18 cellular contexts compared by ENCODE assay signal in genomic region chr6:44176130-44176934, GRCh38. TPM values are rescaled to one million over a fixed set of nuclear protein-coding genes. Genes with fewer than 3 reads are reported as not detected.
DNase-seq lines count a peak whose midpoint lies in the region; ATAC-seq, FAIRE-seq and TF ChIP-seq lines count a peak whose summit lies in the region.
"Had no signal": no experiment of that assay in that cellular context is flagged by ENCODE, and none has a peak within 500 bp of the region (broad histone marks: within the 10 kb centered on the region; RNA-seq: fewer than 3 reads in every experiment).

No MANE protein-coding gene starts in this region.

- H3K9ac ChIP-seq in H1 (replicated peaks in 1 of 4; ENCODE audit: extremely low read depth in 1 of 4, low read depth in 3 of 4, low read length in 3 of 4) (no peak overlapping the region), subcutaneous abdominal adipose tissue (ENCODE audit: low read length in 5 of 5) (no peak overlapping the region)
- H3K9ac ChIP-seq: neural progenitor cell had no signal

- no peak overlapping the region for H3K14ac ChIP-seq in H1 (ENCODE audit: insufficient read length)

- CTCF ChIA-PET in H1 (lab: Charles Lee; ENCODE audit: partially characterized antibody) = interaction anchor here (0.8 to 10.8 kb wide), 7 partner anchors 10 to 161 kb away, joined by 3 to 287 read pairs (median 5); partner anchors contain the start of gene SLC29A1

- H2BK5ac ChIP-seq in H1 (ENCODE audit: low read depth, low read length) = 0 out of 2 replicates have a peak overlapping the region, but pooled peaks have one; percentile 54

- H3K27me3 ChIP-seq in right cardiac atrium (ENCODE audit: control insufficient read depth, insufficient read depth) (no peaks in the 10 kb centered on the region), H1 (replicated peaks in 1 of 4; ENCODE audit: control insufficient read depth in 3 of 4, extremely low read depth in 1 of 4, insufficient read depth in 3 of 4, low read length in 3 of 4) (no peaks in the 10 kb centered on the region), subcutaneous abdominal adipose tissue (ENCODE audit: control insufficient read depth in 5 of 5, insufficient read depth in 4 of 5, low read length in 5 of 5) (peaks cover 0 to 2% (median 0%) of the 10 kb centered on the region in 5 donors)
- H3K27me3 ChIP-seq: neural progenitor cell, sigmoid colon had no signal

- TF ChIP-seq RAD21 in H1 (IDR thresholded peaks at IDR 0.05 in 1 of 2, conservative IDR thresholded peaks at IDR 0.05 in 1 of 2; ENCODE audit: low read depth in 2 of 2, low read length in 2 of 2) = no peak

- ATAC-seq in Right ventricle myocardium inferior (no peak), right cardiac atrium (no peak)
- ATAC-seq: PC-3 had no signal

- no peak overlapping the region for H2AFZ ChIP-seq in H1 (ENCODE audit: low read length)
- H2AFZ ChIP-seq: neural progenitor cell had no signal

- H3K9me3 ChIP-seq in right cardiac atrium (ENCODE audit: control insufficient read depth, low read length) (no peaks in the 10 kb centered on the region), H1 (ENCODE audit: insufficient read depth in 2 of 2, low read depth in 1 of 2, low read length in 1 of 2) (no peaks in the 10 kb centered on the region), subcutaneous abdominal adipose tissue (ENCODE audit: control insufficient read depth in 5 of 5, low read length in 5 of 5) (no peaks in the 10 kb centered on the region)
- H3K9me3 ChIP-seq: sigmoid colon had no signal

- H4K20me1 ChIP-seq in H1 (replicated peaks in 1 of 2; ENCODE audit: control insufficient read depth in 1 of 2, insufficient read depth in 2 of 2, low read length in 2 of 2) = no peaks in the 10 kb centered on the region

- H3K23ac ChIP-seq in H1 (ENCODE audit: insufficient read length) = no peak overlapping the region

- FAIRE-seq in H1 (lab: Jason Lieb, UNC) = no peak

- peak overlapping the region; percentile 26 for H4K5ac ChIP-seq in H1 (ENCODE audit: insufficient read length, low read depth, low read length)

- H3K79me1 ChIP-seq in H1 (ENCODE audit: low read depth, low read length) = no peaks in the 10 kb centered on the region

- H2BK120ac ChIP-seq in H1 (replicated peaks; ENCODE audit: low read depth, low read length) = no peak overlapping the region

- H3K36me3 ChIP-seq in H1 (ENCODE audit: control insufficient read depth in 2 of 4, insufficient read depth in 4 of 4, low read length in 3 of 4) (no peaks in the 10 kb centered on the region), subcutaneous abdominal adipose tissue (ENCODE audit: control insufficient read depth in 5 of 5, insufficient read depth in 5 of 5, low read length in 5 of 5) (no peaks in the 10 kb centered on the region)
- H3K36me3 ChIP-seq: neural progenitor cell, sigmoid colon had no signal

- peak overlapping the region; percentile 31; the same call in 1 of the 2 replicates for H2BK15ac ChIP-seq in H1 (ENCODE audit: low read length)

- POLR2A ChIA-PET in H1 (lab: Charles Lee; ENCODE audit: partially characterized antibody) = interaction anchor here (0.6 to 4.8 kb wide), 7 partner anchors 11 to 76 kb away, joined by 3 to 28 read pairs (median 6); partner anchors contain the start of genes HSP90AB1 and MYMX

- 73% methylated on average over 18 of the region's 18 CpGs for WGBS in right cardiac atrium
- WGBS in H1 (ENCODE audit: extremely low coverage in 1 of 2, insufficient coverage in 1 of 2, insufficient read length in 1 of 2, insufficient replicate concordance in 2 of 2, low coverage in 1 of 2, low lambda C conversion rate in 2 of 2, missing lambda C conversion rate in 1 of 2), 2 experiments = 87% methylated on average over 17 of the region's 18 CpGs; no CpG with 5 or more reads in 1 of the 2 experiments

- TF ChIP-seq CTCF in NB4 (IDR thresholded peaks at IDR 0.05; ENCODE audit: low read depth, low read length) (no peak), H1 (IDR thresholded peaks at IDR 0.05; ENCODE audit: control extremely low read depth in 1 of 3, insufficient read depth in 1 of 3, low read depth in 1 of 3, low read length in 3 of 3) (no peak)

- no peak overlapping the region for H3K27ac ChIP-seq in right cardiac atrium (ENCODE audit: low read length)
- H3K27ac ChIP-seq in H1 (ENCODE audit: low read depth, low read length) = no peak overlapping the region
- peak overlapping the region; percentile 79 for H3K27ac ChIP-seq in subcutaneous abdominal adipose tissue (ENCODE audit: low read depth, low read length)
- H3K27ac ChIP-seq: neural progenitor cell, sigmoid colon had no signal

- no peaks in the 10 kb centered on the region for H3K79me2 ChIP-seq in H1 (ENCODE audit: control insufficient read depth in 1 of 2, insufficient read depth in 2 of 2, low read length in 2 of 2)

- H3K18ac ChIP-seq in H1 (ENCODE audit: extremely low read depth, low read length) = peak overlapping the region; percentile 32; the same call in 1 of the 2 replicates

- H3K23me2 ChIP-seq in H1 (ENCODE audit: low read depth, low read length) = peaks cover 3% of the 10 kb centered on the region; the same call in 1 of the 2 replicates

- TF ChIP-seq POLR2A in NB4 (IDR thresholded peaks at IDR 0.05; ENCODE audit: extremely low read depth, insufficient read length) = no peak
- no peak for TF ChIP-seq POLR2A in H1 (IDR thresholded peaks at IDR 0.05; ENCODE audit: control extremely low read depth in 1 of 2, low read depth in 2 of 2, low read length in 2 of 2)

- TF ChIP-seq EP300 in H1 (IDR thresholded peaks at IDR 0.05; ENCODE audit: borderline replicate concordance in 1 of 2, low read depth in 2 of 2, low read length in 2 of 2) = no peak

- H3K4me1 ChIP-seq in right cardiac atrium (ENCODE audit: control insufficient read depth, insufficient read depth, low read length) (peaks cover 5% of the 10 kb centered on the region), H1 (replicated peaks in 1 of 4; ENCODE audit: control insufficient read depth in 3 of 4, insufficient read depth in 4 of 4, low read length in 3 of 4) (peaks cover 0 to 12% (median 3%) of the 10 kb centered on the region in 4 experiments; a peak in 6 of 7 replicates), subcutaneous abdominal adipose tissue (ENCODE audit: control insufficient read depth in 5 of 5, insufficient read depth in 5 of 5, low read length in 5 of 5) (peaks cover 8 to 52% (median 43%) of the 10 kb centered on the region in 5 donors)
- H3K4me1 ChIP-seq: neural progenitor cell had no signal

- no peak overlapping the region for H3K4ac ChIP-seq in H1 (replicated peaks; ENCODE audit: insufficient read length, low read depth, low read length)

- H2BK12ac ChIP-seq in H1 (ENCODE audit: low read depth, low read length) = peak overlapping the region; percentile 70; the same call in 1 of the 2 replicates

- H3K4me3 ChIP-seq in right cardiac atrium (ENCODE audit: low read length) = no peak overlapping the region
- peak overlapping the region; percentile 38 for H3K4me3 ChIP-seq in NB4 (ENCODE audit: low read depth, low read length)
- H3K4me3 ChIP-seq in H1 (ENCODE audit: extremely low read depth in 1 of 4, insufficient read depth in 2 of 4, low read depth in 3 of 4, low read length in 4 of 4) = no peak overlapping the region
- H3K4me3 ChIP-seq in subcutaneous abdominal adipose tissue (ENCODE audit: low read depth in 1 of 5, low read length in 5 of 5) = peak overlapping the region in 4 of 5 donors; percentile 31 to 48 (median 35)
- H3K4me3 ChIP-seq: neural progenitor cell, sigmoid colon had no signal

- no peak overlapping the region for H3K4me2 ChIP-seq in H1 (ENCODE audit: insufficient read depth in 1 of 2, low read depth in 2 of 2, low read length in 2 of 2)
- H3K4me2 ChIP-seq: neural progenitor cell had no signal

- no peak overlapping the region for H2AK5ac ChIP-seq in H1 (ENCODE audit: low read depth, low read length)

- H4K91ac ChIP-seq in H1 (replicated peaks; ENCODE audit: insufficient read length, low read length) = peak overlapping the region; percentile 80

- H4K8ac ChIP-seq in H1 (ENCODE audit: extremely low read depth, insufficient read depth, low read length) = no peak overlapping the region; the same call in 1 of the 2 replicates

- no peak overlapping the region; the same call in 1 of the 2 replicates for H2BK20ac ChIP-seq in H1 (ENCODE audit: low read length)

- peak; percentile 66 for DNase-seq in Right ventricle myocardium inferior (ENCODE audit: missing footprints)
- DNase-seq in right cardiac atrium = no peak
- peak; percentile 86 for DNase-seq in NB4 (ENCODE audit: low read depth)
- DNase-seq in H1 (ENCODE audit: low read depth in 1 of 2, low spot score in 2 of 2) = no peak
- no peak for DNase-seq in hepatic stellate cell (ENCODE audit: low spot score)
- no peak for DNase-seq in NCI-H82 (lab: John Stamatoyannopoulos, UW)
- DNase-seq in NCI-H1105 treated with DMSO at 0.1 percent for 48 hours (lab: John Stamatoyannopoulos, UW) = no peak
- DNase-seq: activated CD4-positive, alpha-beta T cell treated with anti-CD3 and anti-CD28 coated beads for 4 hours; NCI-H1417; NCI-H446 treated with DMSO at 0.1 percent for 48 hours; PC-3; sigmoid colon; stimulated activated CD4-positive, alpha-beta T cell treated with anti-CD3 and anti-CD28 coated beads, Interleukin-4, amount 100 ng/mL, for 4 hours had no signal

- intact Hi-C loops in Right ventricle myocardium inferior (cut with DNase I) = no loop called here
- intact Hi-C loops in right cardiac atrium (cut with DNase I) = loop anchor here in 2 of 4 donors (5.0 to 10.0 kb wide), 3 partner anchors 41 to 158 kb away; partner anchors contain the start of genes AARS2 (in 1 of the 2) and MYMX (in 1 of the 2)

- H3K56ac ChIP-seq in H1 (replicated peaks; ENCODE audit: insufficient read length, low read depth, low read length) = no peak overlapping the region

RNA-seq across cellular contexts. Expression of gene CAPN11, which starts 17.7 kb away (rescaled TPM):
- total RNA-seq in Right ventricle myocardium inferior (0.27 TPM), right cardiac atrium (under 1 TPM in 1 of 4 donors, not detected in 3; 0.38 TPM)
- polyA plus RNA-seq in right cardiac atrium (0.27 TPM), H1 (2011; rRNA removed) (0.95 and 1.8 TPM in 2 replicates)
- 0.97 and 1.2 TPM in 2 replicates for total RNA-seq in H1 (2021; fragmentation: NEBNext Ultra II Directional; extraction: Animal tissue kit (Norgen Biotek cat#: 25700))
- polyA plus RNA-seq in H1 (2011; cell fraction: cytosol; rRNA removed) = 1.4 TPM
- 7.7 TPM for polyA plus RNA-seq in H1 (2011; cell fraction: nucleus; rRNA removed)
- 1.0 to 1.9 TPM (median 1.2 TPM) in 4 replicates for polyA plus RNA-seq in H1 (2012, experiment 1 of 2)
- polyA plus RNA-seq in H1 (2012, experiment 2 of 2) = 0.92 TPM
- 1.2 TPM for polyA plus RNA-seq in H1 (2013, experiment 1 of 2)
- 0.99 TPM for polyA plus RNA-seq in H1 (2013, experiment 2 of 2)
- 1.0 and 1.2 TPM in 2 replicates for polyA minus RNA-seq in H1 (2011; rRNA and poly(A)+ RNA removed)
- 1.2 TPM for polyA minus RNA-seq in H1 (2011; cell fraction: cytosol; rRNA and poly(A)+ RNA removed)
- polyA minus RNA-seq in H1 (2011; cell fraction: nucleus; rRNA and poly(A)+ RNA removed) = 1.3 TPM
- total RNA-seq: PC-3 had no signal
- polyA plus RNA-seq: IgD-negative memory B cell had no signal

RNA-seq across cellular contexts. Expression of gene MYMX, which starts 40.4 kb away (rescaled TPM):
- not detected for total RNA-seq in Right ventricle myocardium inferior
- total RNA-seq in right cardiac atrium = 1 to 10 TPM in 1 of 4 donors, under 1 TPM in 3; 0.54 to 2.3 (median 0.77) TPM
- polyA plus RNA-seq in right cardiac atrium = 0.88 TPM
- total RNA-seq in H1 (2021; fragmentation: NEBNext Ultra II Directional; extraction: Animal tissue kit (Norgen Biotek cat#: 25700)) = 4.7 and 5.2 TPM in 2 replicates
- polyA plus RNA-seq in H1 (2011; rRNA removed) = 5.3 and 6.9 TPM in 2 replicates
- polyA plus RNA-seq in H1 (2011; cell fraction: cytosol; rRNA removed) = 6.9 TPM
- polyA plus RNA-seq in H1 (2011; cell fraction: nucleus; rRNA removed) = 8.2 TPM
- polyA plus RNA-seq in H1 (2012, experiment 1 of 2) = 7.5 to 8.9 TPM (median 7.9 TPM) in 4 replicates
- polyA plus RNA-seq in H1 (2012, experiment 2 of 2) = 9.3 TPM
- polyA plus RNA-seq in H1 (2013, experiment 1 of 2) = 10.1 TPM
- 10.6 TPM for polyA plus RNA-seq in H1 (2013, experiment 2 of 2)
- polyA minus RNA-seq in H1 (2011; rRNA and poly(A)+ RNA removed) = 3.2 and 3.8 TPM in 2 replicates
- polyA minus RNA-seq in H1 (2011; cell fraction: cytosol; rRNA and poly(A)+ RNA removed) = 5.0 TPM
- 5.1 TPM for polyA minus RNA-seq in H1 (2011; cell fraction: nucleus; rRNA and poly(A)+ RNA removed)
- total RNA-seq: liver, PC-3, sigmoid colon, T-cell had no signal
- polyA plus RNA-seq: IgD-negative memory B cell had no signal

RNA-seq across cellular contexts. Expression of gene SLC29A1, which starts 47.1 kb away (rescaled TPM):
- total RNA-seq in Right ventricle myocardium inferior = 170 TPM
- total RNA-seq in right cardiac atrium = 100 to 1,000 TPM; 129 to 177 (median 144) TPM
- 63.2 TPM for polyA plus RNA-seq in right cardiac atrium
- 187 and 196 TPM in 2 replicates for total RNA-seq in H1 (2021; fragmentation: NEBNext Ultra II Directional; extraction: Animal tissue kit (Norgen Biotek cat#: 25700))
- polyA plus RNA-seq in H1 (2011; rRNA removed) = 558 and 626 TPM in 2 replicates
- 409 TPM for polyA plus RNA-seq in H1 (2011; cell fraction: cytosol; rRNA removed)
- 636 TPM for polyA plus RNA-seq in H1 (2011; cell fraction: nucleus; rRNA removed)
- polyA plus RNA-seq in H1 (2012, experiment 1 of 2) = 210 to 268 TPM (median 256 TPM) in 4 replicates
- 267 TPM for polyA plus RNA-seq in H1 (2012, experiment 2 of 2)
- polyA plus RNA-seq in H1 (2013, experiment 1 of 2) = 396 TPM
- polyA plus RNA-seq in H1 (2013, experiment 2 of 2) = 418 TPM
- 456 and 664 TPM in 2 replicates for polyA minus RNA-seq in H1 (2011; rRNA and poly(A)+ RNA removed)
- polyA minus RNA-seq in H1 (2011; cell fraction: cytosol; rRNA and poly(A)+ RNA removed) = 124 TPM
- polyA minus RNA-seq in H1 (2011; cell fraction: nucleus; rRNA and poly(A)+ RNA removed) = 168 TPM

RNA-seq across cellular contexts. Expression of gene TMEM63B, which starts 49.0 kb away (rescaled TPM):
- total RNA-seq in Right ventricle myocardium inferior (44.5 TPM), right cardiac atrium (10 to 100 TPM; 41.4 to 44.8 (median 43.4) TPM)
- polyA plus RNA-seq in right cardiac atrium (27.7 TPM), H1 (2011; rRNA removed) (96.8 and 110 TPM in 2 replicates)
- total RNA-seq in H1 (2021; fragmentation: NEBNext Ultra II Directional; extraction: Animal tissue kit (Norgen Biotek cat#: 25700)) = 60.5 and 61.1 TPM in 2 replicates
- polyA plus RNA-seq in H1 (2011; cell fraction: cytosol; rRNA removed) = 71.4 TPM
- polyA plus RNA-seq in H1 (2011; cell fraction: nucleus; rRNA removed) = 196 TPM
- 37.4 to 68.7 TPM (median 63.1 TPM) in 4 replicates for polyA plus RNA-seq in H1 (2012, experiment 1 of 2)
- 49.0 TPM for polyA plus RNA-seq in H1 (2012, experiment 2 of 2)
- polyA plus RNA-seq in H1 (2013, experiment 1 of 2) = 64.8 TPM
- 66.3 TPM for polyA plus RNA-seq in H1 (2013, experiment 2 of 2)
- 116 and 125 TPM in 2 replicates for polyA minus RNA-seq in H1 (2011; rRNA and poly(A)+ RNA removed)
- polyA minus RNA-seq in H1 (2011; cell fraction: cytosol; rRNA and poly(A)+ RNA removed) = 46.4 TPM
- polyA minus RNA-seq in H1 (2011; cell fraction: nucleus; rRNA and poly(A)+ RNA removed) = 41.6 TPM

RNA-seq across cellular contexts. Expression of gene MRPL14, which starts 49.1 kb away (rescaled TPM):
- 41.7 TPM for total RNA-seq in Right ventricle myocardium inferior
- 10 to 100 TPM; 31.0 to 38.1 (median 36.6) TPM for total RNA-seq in right cardiac atrium
- polyA plus RNA-seq in right cardiac atrium = 44.7 TPM
- total RNA-seq in H1 (2021; fragmentation: NEBNext Ultra II Directional; extraction: Animal tissue kit (Norgen Biotek cat#: 25700)) = 81.8 and 82.0 TPM in 2 replicates
- polyA plus RNA-seq in H1 (2011; rRNA removed) = 97.1 and 105 TPM in 2 replicates
- 93.0 TPM for polyA plus RNA-seq in H1 (2011; cell fraction: cytosol; rRNA removed)
- polyA plus RNA-seq in H1 (2011; cell fraction: nucleus; rRNA removed) = 84.9 TPM
- polyA plus RNA-seq in H1 (2012, experiment 1 of 2) = 102 to 123 TPM (median 115 TPM) in 4 replicates
- polyA plus RNA-seq in H1 (2012, experiment 2 of 2) = 122 TPM
- polyA plus RNA-seq in H1 (2013, experiment 1 of 2) = 81.1 TPM
- 86.4 TPM for polyA plus RNA-seq in H1 (2013, experiment 2 of 2)
- 32.7 and 33.0 TPM in 2 replicates for polyA minus RNA-seq in H1 (2011; rRNA and poly(A)+ RNA removed)
- 28.1 TPM for polyA minus RNA-seq in H1 (2011; cell fraction: cytosol; rRNA and poly(A)+ RNA removed)
- 20.0 TPM for polyA minus RNA-seq in H1 (2011; cell fraction: nucleus; rRNA and poly(A)+ RNA removed)

Comparison
In these comparisons a context has a peak if more than half of its experiments do, and no peak if none do; other contexts are left out.
1. DNase-seq: peak in Right ventricle myocardium inferior (single experiment) and NB4 (single experiment); none in right cardiac atrium (0 of 3), H1 (0 of 2), hepatic stellate cell (single experiment), NCI-H82 (single experiment) and NCI-H1105 treated with DMSO at 0.1 percent for 48 hours (single experiment).
2. H3K4me3 ChIP-seq: peak in NB4 (single experiment) and subcutaneous abdominal adipose tissue (4 of 5); none in right cardiac atrium (single experiment) and H1 (0 of 4).